Comparison of ENCODE assay signal across 13 cellular contexts in the genomic region with DNA sequence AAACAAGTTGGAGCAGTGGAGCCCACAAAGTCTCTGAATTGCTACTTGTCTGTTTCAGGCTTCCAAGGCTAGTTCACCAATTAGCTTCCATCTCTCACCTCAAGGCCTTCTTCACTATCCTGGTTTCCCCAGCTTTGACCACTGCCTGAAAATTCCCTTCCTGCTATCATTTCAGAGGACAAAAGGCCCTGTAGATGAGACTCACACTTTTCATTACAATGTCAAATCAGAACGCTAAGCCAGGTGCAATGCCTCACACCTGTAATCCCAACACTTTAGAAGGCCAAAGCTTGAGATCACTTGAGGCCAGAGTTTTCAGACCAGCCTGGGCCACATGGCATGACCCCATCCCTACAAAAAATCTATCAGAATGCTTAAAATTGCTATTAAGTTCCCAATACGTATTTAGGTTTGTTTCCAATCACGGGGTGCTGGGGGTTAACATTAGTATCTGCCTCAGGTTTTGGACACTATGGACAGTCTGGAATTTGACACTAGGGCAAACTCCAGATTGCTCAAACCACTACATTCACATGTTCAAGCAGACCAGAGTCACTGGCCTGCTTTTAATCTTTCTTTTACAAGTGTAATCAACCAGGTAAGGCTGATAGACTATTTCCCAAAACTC.
A peak's percentile ranks its signal among the peaks of the same experiment; 100 is the strongest.
DNase-seq lines count a peak whose midpoint lies in the region; ATAC-seq and TF ChIP-seq lines count a peak whose summit lies in the region.
"Had no signal": no experiment of that assay in that cellular context is flagged by ENCODE, and none has a peak within 500 bp of the region (broad histone marks: within the 10 kb centered on the region; RNA-seq: fewer than 3 reads in every experiment).

No MANE protein-coding gene starts in this region.

- no peaks in the 10 kb centered on the region for H3K27me3 Mint-ChIP-seq in activated naive CD4-positive, alpha-beta T cell treated with anti-CD3 and anti-CD28 coated beads, Interleukin-2, amount 50 U/mL, for 24 hours
- no peaks in the 10 kb centered on the region for H3K27me3 Mint-ChIP-seq in stimulated activated naive B cell treated with anti-CD40 and anti-IgM and Interleukin-4, amounts not matched to agents 10 μg/mL and 1 μg/mL and 100 μg/mL, for 72 hours

- ATAC-seq in stimulated activated naive B cell treated with anti-CD40 and anti-IgM and Interleukin-4, amounts not matched to agents 10 μg/mL and 1 μg/mL and 100 μg/mL, for 72 hours (replicated peaks): no peak
- no peak for ATAC-seq in HG03378 (IDR thresholded peaks at IDR 0.05; ENCODE audit: unreplicated experiment)

- peak overlapping the region; percentile 60 for H3K27ac Mint-ChIP-seq in activated naive CD4-positive, alpha-beta T cell treated with anti-CD3 and anti-CD28 coated beads, Interleukin-2, amount 50 U/mL, for 24 hours
- peak overlapping the region; percentile 83 for H3K27ac Mint-ChIP-seq in stimulated activated naive B cell treated with anti-CD40 and anti-IgM and Interleukin-4, amounts not matched to agents 10 μg/mL and 1 μg/mL and 100 μg/mL, for 72 hours

- peaks cover 86% of the 10 kb centered on the region for H3K4me1 Mint-ChIP-seq in activated naive CD4-positive, alpha-beta T cell treated with anti-CD3 and anti-CD28 coated beads, Interleukin-2, amount 50 U/mL, for 24 hours
- peaks cover 44 to 79% of the 10 kb centered on the region in 2 donors for H3K4me1 Mint-ChIP-seq in stimulated activated naive B cell treated with anti-CD40 and anti-IgM and Interleukin-4, amounts not matched to agents 10 μg/mL and 1 μg/mL and 100 μg/mL, for 72 hours

- no peaks in the 10 kb centered on the region for H3K9me3 Mint-ChIP-seq in activated naive CD4-positive, alpha-beta T cell treated with anti-CD3 and anti-CD28 coated beads, Interleukin-2, amount 50 U/mL, for 24 hours
- H3K9me3 Mint-ChIP-seq in stimulated activated naive B cell treated with anti-CD40 and anti-IgM and Interleukin-4, amounts not matched to agents 10 μg/mL and 1 μg/mL and 100 μg/mL, for 72 hours: no peaks in the 10 kb centered on the region

- peak overlapping the region; percentile 97 for H3K4me3 Mint-ChIP-seq in activated naive CD4-positive, alpha-beta T cell treated with anti-CD3 and anti-CD28 coated beads, Interleukin-2, amount 50 U/mL, for 24 hours
- peak overlapping the region in 1 of 2 donors; percentile 7 for H3K4me3 Mint-ChIP-seq in stimulated activated naive B cell treated with anti-CD40 and anti-IgM and Interleukin-4, amounts not matched to agents 10 μg/mL and 1 μg/mL and 100 μg/mL, for 72 hours

- H3K36me3 Mint-ChIP-seq in activated naive CD4-positive, alpha-beta T cell treated with anti-CD3 and anti-CD28 coated beads, Interleukin-2, amount 50 U/mL, for 24 hours: peaks cover 50% of the 10 kb centered on the region
- peaks cover 44 to 65% of the 10 kb centered on the region in 2 donors for H3K36me3 Mint-ChIP-seq in stimulated activated naive B cell treated with anti-CD40 and anti-IgM and Interleukin-4, amounts not matched to agents 10 μg/mL and 1 μg/mL and 100 μg/mL, for 72 hours

- 0 out of 2 replicates have a peak, but pooled peaks have one; percentile 5 for TF ChIP-seq POLR2A in Raji (IDR thresholded peaks at IDR 0.05; ENCODE audit: insufficient read depth, low read depth, low read length)

- no peak for DNase-seq in activated naive CD4-positive, alpha-beta T cell treated with Interleukin-2 at 50 U/mL for 16 hours
- DNase-seq in fibroblast of peridontal ligament (ENCODE audit: extremely low read depth) (peak; percentile 36), 8988T (no peak), retina (no peak)
- no peak for DNase-seq in stimulated activated naive B cell treated with anti-CD40 and anti-IgM and Interleukin-4, amounts not matched to agents 10 μg/mL and 1 μg/mL and 100 μg/mL, for 72 hours
- DNase-seq: activated CD8-positive, alpha-beta memory T cell treated with anti-CD3 and anti-CD28 coated beads for 24 hours; heart right ventricle; NCI-H2171 treated with DMSO at 0.1 percent for 48 hours; SIG-M5; thyroid gland had no signal
